7 cellular contexts compared by ENCODE assay signal in the genomic region with DNA sequence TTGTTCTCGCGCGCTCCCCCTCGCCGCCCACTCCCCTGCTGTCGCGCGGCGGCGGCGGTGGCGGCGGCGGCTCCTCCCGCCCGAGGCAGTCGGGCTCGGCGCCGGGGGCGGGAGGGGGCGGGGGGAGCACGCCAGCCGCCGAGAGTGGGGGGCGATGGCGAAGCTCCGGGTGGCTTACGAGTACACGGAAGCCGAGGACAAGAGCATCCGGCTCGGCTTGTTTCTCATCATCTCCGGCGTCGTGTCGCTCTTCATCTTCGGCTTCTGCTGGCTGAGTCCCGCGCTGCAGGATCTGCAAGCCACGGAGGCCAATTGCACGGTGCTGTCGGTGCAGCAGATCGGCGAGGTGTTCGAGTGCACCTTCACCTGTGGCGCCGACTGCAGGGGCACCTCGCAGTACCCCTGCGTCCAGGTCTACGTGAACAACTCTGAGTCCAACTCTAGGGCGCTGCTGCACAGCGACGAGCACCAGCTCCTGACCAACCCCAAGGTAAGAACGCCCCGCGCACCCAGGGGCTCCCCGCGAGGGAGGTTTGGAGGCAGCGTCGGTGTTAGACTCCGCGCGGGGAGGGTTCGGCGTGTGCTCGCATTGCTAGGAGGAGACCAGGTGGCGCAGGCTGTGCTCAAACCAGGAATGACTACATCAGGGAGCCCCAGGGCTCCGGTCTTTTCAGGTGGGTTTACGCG. TPM values are rescaled to one million over a fixed set of nuclear protein-coding genes. Genes with fewer than 3 reads are reported as not detected.
DNase-seq lines count a peak whose midpoint lies in the region; ATAC-seq and FAIRE-seq lines count a peak whose summit lies in the region.

No MANE protein-coding gene starts in this region.

- ATAC-seq in HG02678 (IDR thresholded peaks at IDR 0.05; ENCODE audit: unreplicated experiment) (peak; percentile 37), left lobe of liver (peak; percentile 58)
- peak; percentile 55 to 56 for ATAC-seq in activated CD4-positive, CD25-positive, alpha-beta regulatory T cell treated with anti-CD3 and anti-CD28 coated beads, Interleukin-2, amount 50 U/mL, for 24 hours

- DNase-seq in GM18507 (ENCODE audit: extremely low spot score, insufficient read length, low read depth) = peak; percentile 9
- DNase-seq in NCI-H146 treated with DMSO at 0.1 percent for 48 hours (lab: John Stamatoyannopoulos, UW; ENCODE audit: unreplicated experiment) = peak; percentile 65
- peak; percentile 66 for DNase-seq in central memory CD4-positive, alpha-beta T cell
- DNase-seq in left lobe of liver (ENCODE audit: low spot score) = peak; percentile 46
- peak; percentile 47 for DNase-seq in stimulated activated CD4-positive, alpha-beta T cell treated with anti-CD3 and anti-CD28 coated beads, Interleukin-4, amount 100 ng/mL, for 24 hours

- FAIRE-seq in GM18507 (lab: Jason Lieb, UNC) = peak; percentile 64

RNA-seq across cellular contexts. Expression of gene KCNMB4, which starts 0.6 kb away (rescaled TPM):
- 0.65 TPM for total RNA-seq in left lobe of liver

Comparison
In these comparisons a context has a peak if more than half of its experiments do, and no peak if none do; other contexts are left out.
1. Peak in every context shown above with its lines: DNase-seq and ATAC-seq.
2. DNase-seq: peak in every context shown above with its lines; median percentile 66 in central memory CD4-positive, alpha-beta T cell; 65 in NCI-H146 treated with DMSO at 0.1 percent for 48 hours; 47 in stimulated activated CD4-positive, alpha-beta T cell treated with anti-CD3 and anti-CD28 coated beads, Interleukin-4, amount 100 ng/mL, for 24 hours; 46 in left lobe of liver; 9 in GM18507.